Comparison of ENCODE assay signal across 27 cellular contexts in genomic region chr13:78897200-78897599, GRCh38.
"Had no signal": no experiment of that assay in that cellular context is flagged by ENCODE, and none has a peak within 500 bp of the region (broad histone marks: within the 10 kb centered on the region; RNA-seq: fewer than 3 reads in every experiment).

No MANE protein-coding gene starts in this region.

- H3K4me3 ChIP-seq: colonic mucosa, coronary artery, dorsolateral prefrontal cortex, esophagus muscularis mucosa, esophagus squamous epithelium, gastrocnemius medialis, gastroesophageal sphincter, heart left ventricle, heart right ventricle had no signal

- ATAC-seq: effector memory CD8-positive, alpha-beta T cell; esophagus mucosa; foreskin keratinocyte; gastrocnemius medialis; gastroesophageal sphincter; heart left ventricle; heart right ventricle had no signal

- DNase-seq: colonic mucosa; dermis blood vessel endothelial cell; dorsolateral prefrontal cortex; effector CD4-positive, alpha-beta T cell; effector CD8-positive, alpha-beta T cell; effector memory CD4-positive, alpha-beta T cell; effector memory CD8-positive, alpha-beta T cell; endodermal cell; erythroblast; esophagus squamous epithelium; foreskin fibroblast; foreskin keratinocyte; foreskin melanocyte; gastrocnemius medialis; glutamatergic neuron; head of caudate nucleus; heart left ventricle; heart right ventricle had no signal

- H3K27ac ChIP-seq: colonic mucosa, coronary artery, dorsolateral prefrontal cortex, epithelial cell of prostate, esophagus muscularis mucosa, esophagus squamous epithelium, foreskin keratinocyte, gastrocnemius medialis, gastroesophageal sphincter, heart left ventricle, heart right ventricle had no signal

- H3K27me3 ChIP-seq: colonic mucosa, esophagus muscularis mucosa, esophagus squamous epithelium, foreskin keratinocyte, gastrocnemius medialis, gastroesophageal sphincter, heart left ventricle, heart right ventricle had no signal

- H3K36me3 ChIP-seq: colonic mucosa, esophagus muscularis mucosa, esophagus squamous epithelium, gastrocnemius medialis, gastroesophageal sphincter, heart left ventricle, heart right ventricle had no signal

- H3K9me3 ChIP-seq: colonic mucosa, esophagus muscularis mucosa, esophagus squamous epithelium, gastrocnemius medialis, gastroesophageal sphincter had no signal

- FAIRE-seq: colon, endometrium, endothelial cell of umbilical vein, frontal cortex had no signal

- H3K4me1 ChIP-seq: colonic mucosa, esophagus muscularis mucosa, esophagus squamous epithelium, foreskin keratinocyte, gastrocnemius medialis, gastroesophageal sphincter, heart left ventricle, heart right ventricle had no signal
